9 cellular contexts compared by ENCODE assay signal in the genomic region with DNA sequence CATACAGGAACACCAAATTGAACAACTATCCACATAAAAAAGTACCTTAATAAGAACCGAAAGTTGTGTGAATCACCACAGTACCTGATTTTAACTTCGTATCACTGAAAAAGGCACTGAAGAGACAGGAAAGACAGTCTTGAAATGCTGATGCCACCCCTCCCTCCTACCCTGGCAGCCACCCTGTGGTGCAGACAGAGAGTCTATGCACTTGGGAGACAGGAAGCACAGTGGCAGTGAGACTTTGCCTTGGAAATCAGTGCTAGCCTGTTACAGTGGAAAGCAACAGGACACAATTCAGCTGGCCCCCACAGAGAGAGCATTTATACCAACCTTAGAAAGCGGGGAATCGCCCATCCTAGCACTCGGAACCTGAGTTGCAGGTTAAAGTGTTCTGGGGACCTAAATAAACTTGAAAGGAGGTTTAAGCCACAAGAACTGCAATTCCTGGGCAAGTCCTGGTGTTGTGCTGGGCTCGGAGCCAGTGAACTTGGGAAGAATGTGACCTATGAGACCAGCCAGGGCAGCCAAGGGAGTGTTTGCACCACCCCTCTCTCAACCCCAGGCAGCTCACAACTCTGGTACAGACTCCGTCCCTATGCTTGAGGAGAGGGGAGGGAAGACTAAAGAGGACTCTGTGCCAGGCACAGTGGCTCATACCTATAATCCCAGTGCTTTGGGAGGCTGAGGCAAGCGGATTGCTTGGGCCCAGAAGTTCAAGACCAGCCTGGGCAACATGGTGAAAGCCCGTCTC.
DNase-seq lines count a peak whose midpoint lies in the region; ATAC-seq and TF ChIP-seq lines count a peak whose summit lies in the region.
"Had no signal": no experiment of that assay in that cellular context is flagged by ENCODE, and none has a peak within 500 bp of the region (broad histone marks: within the 10 kb centered on the region; RNA-seq: fewer than 3 reads in every experiment).

No MANE protein-coding gene starts in this region.

- H3K4me3 Mint-ChIP-seq in activated CD4-positive, alpha-beta memory T cell treated with anti-CD3 and anti-CD28 coated beads for 36 hours, result no peak overlapping the region
- H3K4me3 Mint-ChIP-seq in activated CD4-positive, alpha-beta memory T cell treated with anti-CD3 and anti-CD28 coated beads, Interleukin-2, amount 10 ng/mL, durations not matched to agents 7 days and 5 days, result no peak overlapping the region

- H3K27me3 ChIP-seq in right lobe of liver, result no peaks in the 10 kb centered on the region
- H3K27me3 ChIP-seq in upper lobe of left lung, result no peaks in the 10 kb centered on the region

- H3K9me3 Mint-ChIP-seq in activated CD4-positive, alpha-beta memory T cell treated with anti-CD3 and anti-CD28 coated beads for 36 hours, result peaks cover 8% of the 10 kb centered on the region
- H3K9me3 Mint-ChIP-seq in activated CD4-positive, alpha-beta memory T cell treated with anti-CD3 and anti-CD28 coated beads, Interleukin-2, amount 10 ng/mL, durations not matched to agents 7 days and 5 days, result peaks cover 11% of the 10 kb centered on the region

- no peak for TF ChIP-seq EP300 in upper lobe of left lung (IDR thresholded peaks at IDR 0.05)

- TF ChIP-seq POLR2A in right lobe of liver (IDR thresholded peaks at IDR 0.05) (no peak), upper lobe of left lung (IDR thresholded peaks at IDR 0.05) (no peak)

- CTCF ChIA-PET in activated CD4-positive, alpha-beta memory T cell treated with anti-CD3 and anti-CD28 coated beads for 36 hours (lab: Charles Lee), result no interaction called here
- CTCF ChIA-PET in activated CD4-positive, alpha-beta memory T cell treated with anti-CD3 and anti-CD28 coated beads, Interleukin-2, amount 10 ng/mL, durations not matched to agents 7 days and 5 days (lab: Charles Lee), result no interaction called here

- H3K27ac ChIP-seq in right lobe of liver (peak overlapping the region in 1 of 3 donors; percentile 7), upper lobe of left lung (no peak overlapping the region)
- H3K27ac ChIP-seq: HL-60 had no signal

- peak; percentile 35 for DNase-seq in activated CD4-positive, alpha-beta memory T cell treated with anti-CD3 and anti-CD28 coated beads for 36 hours
- DNase-seq in activated CD4-positive, alpha-beta memory T cell treated with anti-CD3 and anti-CD28 coated beads, Interleukin-2, amount 10 ng/mL, durations not matched to agents 7 days and 5 days, result no peak
- DNase-seq in dedifferentiated amniotic fluid mesenchymal stem cell (ENCODE audit: extremely low spot score) (peak; percentile 16), right lobe of liver (peak; percentile 81 to 91 (median 89)), upper lobe of left lung (peak in 1 of 2 donors; percentile 74), NCI-H187 (lab: John Stamatoyannopoulos, UW) (no peak), COR-L47 (lab: John Stamatoyannopoulos, UW) (no peak)
- DNase-seq in stimulated activated CD4-positive, alpha-beta T cell treated with anti-CD3 and anti-CD28 coated beads, Interleukin-4, amount 100 ng/mL, for 24 hours, result no peak

- intact Hi-C loops in activated CD4-positive, alpha-beta memory T cell treated with anti-CD3 and anti-CD28 coated beads for 36 hours (cut with micrococcal nuclease), result loop anchor here (5.0 kb wide), 2 partner anchors 81 to 291 kb away; no protein-coding TSS in a partner anchor
- intact Hi-C loops in right lobe of liver (cut with DNase I), result no loop called here

- H3K27ac Mint-ChIP-seq in activated CD4-positive, alpha-beta memory T cell treated with anti-CD3 and anti-CD28 coated beads for 36 hours, result no peak overlapping the region
- no peak overlapping the region for H3K27ac Mint-ChIP-seq in activated CD4-positive, alpha-beta memory T cell treated with anti-CD3 and anti-CD28 coated beads, Interleukin-2, amount 10 ng/mL, durations not matched to agents 7 days and 5 days

- H3K36me3 ChIP-seq in right lobe of liver (no peaks in the 10 kb centered on the region), upper lobe of left lung (no peaks in the 10 kb centered on the region)

- H3K9me3 ChIP-seq in right lobe of liver (no peaks in the 10 kb centered on the region), upper lobe of left lung (peaks cover 0 to 4% (median 2%) of the 10 kb centered on the region in 4 donors)

- ATAC-seq in right lobe of liver (peak; percentile 99 to 100 (median 100)), upper lobe of left lung (ENCODE audit: low FRiP score in 2 of 2) (peak; percentile 44 to 83)

- no peaks in the 10 kb centered on the region for H3K27me3 Mint-ChIP-seq in activated CD4-positive, alpha-beta memory T cell treated with anti-CD3 and anti-CD28 coated beads for 36 hours
- no peaks in the 10 kb centered on the region for H3K27me3 Mint-ChIP-seq in activated CD4-positive, alpha-beta memory T cell treated with anti-CD3 and anti-CD28 coated beads, Interleukin-2, amount 10 ng/mL, durations not matched to agents 7 days and 5 days

- H3K4me1 ChIP-seq in right lobe of liver, result peaks cover 0 to 9% (median 4%) of the 10 kb centered on the region in 4 donors
- H3K4me1 ChIP-seq in upper lobe of left lung, result peaks cover 0 to 14% (median 1%) of the 10 kb centered on the region in 4 donors

- H3K4me3 ChIP-seq in right lobe of liver (no peak overlapping the region), upper lobe of left lung (no peak overlapping the region)

- H3K4me1 Mint-ChIP-seq in activated CD4-positive, alpha-beta memory T cell treated with anti-CD3 and anti-CD28 coated beads for 36 hours (ENCODE audit: low read depth), result peaks cover 26% of the 10 kb centered on the region
- H3K4me1 Mint-ChIP-seq in activated CD4-positive, alpha-beta memory T cell treated with anti-CD3 and anti-CD28 coated beads, Interleukin-2, amount 10 ng/mL, durations not matched to agents 7 days and 5 days, result peaks cover 30% of the 10 kb centered on the region

- 66% methylated on average over 7 of the region's 9 CpGs for WGBS in right lobe of liver (ENCODE audit: insufficient coverage, low coverage, low lambda C conversion rate, missing lambda C conversion rate)
- WGBS in upper lobe of left lung, 2 donors, result 72 to 73% methylated on average over 8 of the region's 9 CpGs

- POLR2A ChIA-PET in activated CD4-positive, alpha-beta memory T cell treated with anti-CD3 and anti-CD28 coated beads for 36 hours (lab: Charles Lee), result no interaction called here
- POLR2A ChIA-PET in activated CD4-positive, alpha-beta memory T cell treated with anti-CD3 and anti-CD28 coated beads, Interleukin-2, amount 10 ng/mL, durations not matched to agents 7 days and 5 days (lab: Charles Lee), result no interaction called here

- TF ChIP-seq CTCF in right lobe of liver (IDR thresholded peaks at IDR 0.05) (no peak), upper lobe of left lung (IDR thresholded peaks at IDR 0.05) (no peak)

- peaks cover 15% of the 10 kb centered on the region for H3K36me3 Mint-ChIP-seq in activated CD4-positive, alpha-beta memory T cell treated with anti-CD3 and anti-CD28 coated beads for 36 hours
- peaks cover 8% of the 10 kb centered on the region for H3K36me3 Mint-ChIP-seq in activated CD4-positive, alpha-beta memory T cell treated with anti-CD3 and anti-CD28 coated beads, Interleukin-2, amount 10 ng/mL, durations not matched to agents 7 days and 5 days (ENCODE audit: low read depth)

Comparison
In these comparisons a context has a peak if more than half of its experiments do, and no peak if none do; other contexts are left out.
1. DNase-seq: peak in activated CD4-positive, alpha-beta memory T cell treated with anti-CD3 and anti-CD28 coated beads for 36 hours (single experiment), dedifferentiated amniotic fluid mesenchymal stem cell (single experiment) and right lobe of liver (3 of 3); none in activated CD4-positive, alpha-beta memory T cell treated with anti-CD3 and anti-CD28 coated beads, Interleukin-2, amount 10 ng/mL, durations not matched to agents 7 days and 5 days (single experiment), NCI-H187 (0 of 2), COR-L47 (single experiment) and stimulated activated CD4-positive, alpha-beta T cell treated with anti-CD3 and anti-CD28 coated beads, Interleukin-4, amount 100 ng/mL, for 24 hours (single experiment).